Comparison of ENCODE assay signal across 22 cellular contexts in the genomic region with DNA sequence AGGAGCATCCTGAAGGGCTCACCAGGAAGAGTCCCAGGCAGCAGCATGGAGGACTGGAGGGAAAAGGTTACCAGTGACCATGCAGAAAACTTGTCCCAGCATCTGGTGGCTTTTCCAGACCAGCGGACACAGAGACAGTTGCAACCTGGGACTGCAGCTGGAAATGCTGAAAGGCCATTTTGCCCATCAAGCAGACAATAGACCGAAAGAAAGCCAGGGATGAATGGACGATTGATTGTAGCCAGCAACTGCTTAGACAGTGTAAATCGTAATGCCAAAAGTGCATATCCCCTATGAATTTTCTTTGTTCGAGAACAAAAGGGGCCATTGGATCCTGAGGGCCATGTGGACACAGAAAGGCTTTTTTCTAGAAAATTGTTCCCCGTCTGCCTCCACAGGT.
DNase-seq lines count a peak whose midpoint lies in the region; TF ChIP-seq lines count a peak whose summit lies in the region.
"Had no signal": no experiment of that assay in that cellular context is flagged by ENCODE, and none has a peak within 500 bp of the region (broad histone marks: within the 10 kb centered on the region; RNA-seq: fewer than 3 reads in every experiment).

No MANE protein-coding gene starts in this region.

- H3K9me3 ChIP-seq in smooth muscle cell (replicated peaks; ENCODE audit: low read depth), result no peaks in the 10 kb centered on the region
- H3K9me3 ChIP-seq: BE2C, HAP-1 had no signal

- 98% methylated on average over 6 of the region's 6 CpGs for WGBS in smooth muscle cell (ENCODE audit: low lambda C conversion rate)

- H3K36me3 ChIP-seq in smooth muscle cell (ENCODE audit: low read depth), result no peaks in the 10 kb centered on the region
- H3K36me3 ChIP-seq: BE2C, HAP-1 had no signal

- no peak overlapping the region for H2AFZ ChIP-seq in smooth muscle cell (ENCODE audit: low read depth)

- no peaks in the 10 kb centered on the region for H4K20me1 ChIP-seq in smooth muscle cell (ENCODE audit: low read depth)

- no peak overlapping the region for H3K9ac ChIP-seq in smooth muscle cell (ENCODE audit: low read depth)

- H3K27me3 ChIP-seq in smooth muscle cell (ENCODE audit: low read depth), result no peaks in the 10 kb centered on the region
- H3K27me3 ChIP-seq: BE2C had no signal

- H3K4me2 ChIP-seq in smooth muscle cell, result no peak overlapping the region

- H3K4me1 ChIP-seq in smooth muscle cell (ENCODE audit: low read depth), result peaks cover 8% of the 10 kb centered on the region
- H3K4me1 ChIP-seq: BE2C, HAP-1 had no signal

- DNase-seq in NCI-H748 (lab: John Stamatoyannopoulos, UW; ENCODE audit: unreplicated experiment) (peak; percentile 56), NCI-H748 treated with DMSO at 0.1 percent for 48 hours (lab: John Stamatoyannopoulos, UW) (no peak), hypothalamus (lab: John Stamatoyannopoulos, UW) (peak in 38 of 51 donors; percentile 6 to 83 (median 46)), occipital lobe (lab: John Stamatoyannopoulos, UW) (peak; percentile 64), smooth muscle cell (lab: John Stamatoyannopoulos, UW; ENCODE audit: unreplicated experiment) (no peak), HT-29 (ENCODE audit: low spot score) (no peak), NCI-H2171 treated with DMSO at 0.1 percent for 48 hours (lab: John Stamatoyannopoulos, UW) (no peak), SK-N-DZ (ENCODE audit: low spot score) (no peak)
- DNase-seq: BE2C; CD4-positive, alpha-beta memory T cell; DND-41; GDM1; NCI-H1105; NCI-H187 treated with DMSO at 0.1 percent for 48 hours; NCI-H446; NCI-H69; OCI-M1 had no signal

- H3K27ac ChIP-seq in smooth muscle cell (ENCODE audit: low read depth), result no peak overlapping the region
- H3K27ac ChIP-seq: 22Rv1, HL-60, RWPE1 had no signal

- H3F3A ChIP-seq in smooth muscle cell (ENCODE audit: low read depth), result no peaks in the 10 kb centered on the region

- TF ChIP-seq CTCF in smooth muscle cell (IDR thresholded peaks at IDR 0.05; ENCODE audit: borderline replicate concordance, insufficient read depth, poor library complexity, severe bottlenecking), result no peak

- no peaks in the 10 kb centered on the region for H3K79me2 ChIP-seq in smooth muscle cell (ENCODE audit: low read depth)

- H3K4me3 ChIP-seq in smooth muscle cell, result no peak overlapping the region
- H3K4me3 ChIP-seq: GM12878, HAP-1 had no signal

Comparison
In these comparisons a context has a peak if more than half of its experiments do, and no peak if none do; other contexts are left out.
1. DNase-seq: peak in NCI-H748 (single experiment), hypothalamus (38 of 51) and occipital lobe (single experiment); none in NCI-H748 treated with DMSO at 0.1 percent for 48 hours (single experiment), smooth muscle cell (single experiment), HT-29 (single experiment), NCI-H2171 treated with DMSO at 0.1 percent for 48 hours (single experiment) and SK-N-DZ (single experiment).